15 cellular contexts compared by ENCODE assay signal in genomic region chr14:35383569-35384385, GRCh38. TPM values are rescaled to one million over a fixed set of nuclear protein-coding genes. Genes with fewer than 3 reads are reported as not detected.
DNase-seq lines count a peak whose midpoint lies in the region; ATAC-seq, FAIRE-seq and TF ChIP-seq lines count a peak whose summit lies in the region.
"Had no signal": no experiment of that assay in that cellular context is flagged by ENCODE, and none has a peak within 500 bp of the region (broad histone marks: within the 10 kb centered on the region; RNA-seq: fewer than 3 reads in every experiment).

No MANE protein-coding gene starts in this region.

- H3K27me3 ChIP-seq in ascending aorta: no peaks in the 10 kb centered on the region
- H3K27me3 ChIP-seq in left lung: no peaks in the 10 kb centered on the region
- no peaks in the 10 kb centered on the region for H3K27me3 ChIP-seq in skeletal muscle satellite cell (ENCODE audit: control insufficient read depth, insufficient read depth, low read length)

- no peak for FAIRE-seq in A549 (lab: Jason Lieb, UNC)
- FAIRE-seq: GM12892 had no signal

- no peak for TF ChIP-seq RAD21 in A549 (conservative IDR thresholded peaks at IDR 0.05 in 1 of 2, IDR thresholded peaks at IDR 0.05 in 1 of 2)

- no peak overlapping the region for H3K27ac Mint-ChIP-seq in activated T-helper 2 cell treated with anti-CD3 and anti-CD28 coated beads, Interferon-gamma antibody, Interleukin-2, Interleukin-4, amounts not matched to agents 10 μg/mL and 5 μg/mL and 100 μg/mL, durations not matched to agents 14 hours and 24 hours and 36 hours
- H3K27ac Mint-ChIP-seq: activated CD8-positive, alpha-beta T cell treated with anti-CD3 and anti-CD28 coated beads, Interleukin-2, amount 10 ng/mL, durations not matched to agents 7 days and 5 days; activated naive CD4-positive, alpha-beta T cell treated with anti-CD3 and anti-CD28 coated beads, Interleukin-2, amount 50 U/mL, for 24 hours had no signal

- H3K4me3 Mint-ChIP-seq in activated T-helper 2 cell treated with anti-CD3 and anti-CD28 coated beads, Interferon-gamma antibody, Interleukin-2, Interleukin-4, amounts not matched to agents 10 μg/mL and 5 μg/mL and 100 μg/mL, durations not matched to agents 14 hours and 24 hours and 36 hours (ENCODE audit: low read depth): no peak overlapping the region
- H3K4me3 Mint-ChIP-seq: activated CD8-positive, alpha-beta T cell treated with anti-CD3 and anti-CD28 coated beads, Interleukin-2, amount 10 ng/mL, durations not matched to agents 7 days and 5 days; activated naive CD4-positive, alpha-beta T cell treated with anti-CD3 and anti-CD28 coated beads, Interleukin-2, amount 50 U/mL, for 24 hours; H9; type B pancreatic cell had no signal

- no peaks in the 10 kb centered on the region for H3K9me3 ChIP-seq in A549
- H3K9me3 ChIP-seq in ascending aorta: no peaks in the 10 kb centered on the region
- H3K9me3 ChIP-seq in left lung: no peaks in the 10 kb centered on the region
- H3K9me3 ChIP-seq in skeletal muscle satellite cell (replicated peaks; ENCODE audit: low read length): no peaks in the 10 kb centered on the region

- no peaks in the 10 kb centered on the region for H3K9me3 Mint-ChIP-seq in activated T-helper 2 cell treated with anti-CD3 and anti-CD28 coated beads, Interferon-gamma antibody, Interleukin-2, Interleukin-4, amounts not matched to agents 10 μg/mL and 5 μg/mL and 100 μg/mL, durations not matched to agents 14 hours and 24 hours and 36 hours
- H3K9me3 Mint-ChIP-seq: activated naive CD4-positive, alpha-beta T cell treated with anti-CD3 and anti-CD28 coated beads, Interleukin-2, amount 50 U/mL, for 24 hours; H9; type B pancreatic cell had no signal

- H3K4me2 ChIP-seq in A549: peak overlapping the region; percentile 63
- H3K4me2 ChIP-seq in skeletal muscle satellite cell (ENCODE audit: low read length): peak overlapping the region; percentile 53

- peak overlapping the region; percentile 70 for H3K9ac ChIP-seq in skeletal muscle satellite cell (ENCODE audit: low read depth, low read length)

- no peak overlapping the region for H3K4me3 ChIP-seq in A549
- H3K4me3 ChIP-seq in ascending aorta: no peak overlapping the region
- H3K4me3 ChIP-seq in left lung: no peak overlapping the region
- peak overlapping the region; percentile 12 for H3K4me3 ChIP-seq in skeletal muscle satellite cell (ENCODE audit: low read length)

- TF ChIP-seq POLR2A in A549 (IDR thresholded peaks at IDR 0.05; ENCODE audit: low read length): no peak

- H3K36me3 ChIP-seq in ascending aorta (no peaks in the 10 kb centered on the region), left lung (no peaks in the 10 kb centered on the region), skeletal muscle satellite cell (ENCODE audit: insufficient read depth, low read length) (no peaks in the 10 kb centered on the region)

- POLR2A ChIA-PET in A549 (lab: Yijun Ruan, JAX): interaction anchor here (1.1 to 2.7 kb wide), 2 partner anchors 9 to 20 kb away, joined by 6 to 21 read pairs; partner anchors contain the start of gene NFKBIA

- CTCF ChIA-PET in A549 (lab: Yijun Ruan, JAX): interaction anchor here (0.7 to 1.4 kb wide), 3 partner anchors 14 to 92 kb away, joined by 3 read pairs; partner anchors contain the start of gene PSMA6

- DNase-seq in A549 (ENCODE audit: low read depth in 1 of 2, low spot score in 1 of 2) (no peak), ascending aorta (ENCODE audit: low spot score in 2 of 2) (no peak), left lung (peak in 1 of 2 donors; percentile 21), NCI-H2227 treated with DMSO at 0.1 percent for 48 hours (lab: John Stamatoyannopoulos, UW) (no peak)
- DNase-seq in activated T-helper 2 cell treated with anti-CD3 and anti-CD28 coated beads, Interferon-gamma antibody, Interleukin-2, Interleukin-4, amounts not matched to agents 10 μg/mL and 5 μg/mL and 100 μg/mL, durations not matched to agents 14 hours and 24 hours and 36 hours (ENCODE audit: low spot score): no peak
- DNase-seq: activated CD8-positive, alpha-beta T cell treated with anti-CD3 and anti-CD28 coated beads, Interleukin-2, amount 10 ng/mL, durations not matched to agents 7 days and 5 days; H9; NCI-H524; RPMI8226 had no signal

- no peaks in the 10 kb centered on the region for H3K4me1 Mint-ChIP-seq in activated T-helper 2 cell treated with anti-CD3 and anti-CD28 coated beads, Interferon-gamma antibody, Interleukin-2, Interleukin-4, amounts not matched to agents 10 μg/mL and 5 μg/mL and 100 μg/mL, durations not matched to agents 14 hours and 24 hours and 36 hours (ENCODE audit: low read depth)
- H3K4me1 Mint-ChIP-seq: activated naive CD4-positive, alpha-beta T cell treated with anti-CD3 and anti-CD28 coated beads, Interleukin-2, amount 50 U/mL, for 24 hours had no signal

- peak overlapping the region; percentile 89 to 97 for H3K27ac ChIP-seq in A549
- H3K27ac ChIP-seq in ascending aorta: peak overlapping the region; percentile 87 to 93
- H3K27ac ChIP-seq in left lung: peak overlapping the region; percentile 61 to 70

- H3K36me3 Mint-ChIP-seq in activated T-helper 2 cell treated with anti-CD3 and anti-CD28 coated beads, Interferon-gamma antibody, Interleukin-2, Interleukin-4, amounts not matched to agents 10 μg/mL and 5 μg/mL and 100 μg/mL, durations not matched to agents 14 hours and 24 hours and 36 hours (ENCODE audit: low read depth): no peaks in the 10 kb centered on the region
- H3K36me3 Mint-ChIP-seq: activated naive CD4-positive, alpha-beta T cell treated with anti-CD3 and anti-CD28 coated beads, Interleukin-2, amount 50 U/mL, for 24 hours; type B pancreatic cell had no signal

- no peak for TF ChIP-seq CTCF in A549 (IDR thresholded peaks at IDR 0.05)
- TF ChIP-seq CTCF in ascending aorta (IDR thresholded peaks at IDR 0.05): no peak
- no peak for TF ChIP-seq CTCF in left lung (IDR thresholded peaks at IDR 0.05)

- no peaks in the 10 kb centered on the region for H3K27me3 Mint-ChIP-seq in activated T-helper 2 cell treated with anti-CD3 and anti-CD28 coated beads, Interferon-gamma antibody, Interleukin-2, Interleukin-4, amounts not matched to agents 10 μg/mL and 5 μg/mL and 100 μg/mL, durations not matched to agents 14 hours and 24 hours and 36 hours (ENCODE audit: low read depth)
- H3K27me3 Mint-ChIP-seq: activated naive CD4-positive, alpha-beta T cell treated with anti-CD3 and anti-CD28 coated beads, Interleukin-2, amount 50 U/mL, for 24 hours; type B pancreatic cell had no signal

- TF ChIP-seq EP300 in A549 (IDR thresholded peaks at IDR 0.05): no peak

- peaks cover 56% of the 10 kb centered on the region for H3K4me1 ChIP-seq in A549
- peaks cover 19 to 25% of the 10 kb centered on the region in 2 donors for H3K4me1 ChIP-seq in ascending aorta
- H3K4me1 ChIP-seq in left lung: peaks cover 17 to 24% of the 10 kb centered on the region in 2 donors
- H3K4me1 ChIP-seq in skeletal muscle satellite cell (ENCODE audit: control insufficient read depth, insufficient read depth, low read length): peaks cover 32% of the 10 kb centered on the region

- ATAC-seq in A549 (no peak), left lung (no peak), GM19463 (IDR thresholded peaks at IDR 0.05; ENCODE audit: unreplicated experiment) (no peak), GM19467 (IDR thresholded peaks at IDR 0.05; ENCODE audit: unreplicated experiment) (no peak)
- ATAC-seq: activated CD8-positive, alpha-beta T cell treated with anti-CD3 and anti-CD28 coated beads, Interleukin-2, amount 10 ng/mL, durations not matched to agents 7 days and 5 days had no signal

- intact Hi-C loops in ascending aorta (cut with DNase I): loop anchor here (1.0 to 2.0 kb wide), 3 partner anchors 17 to 41 kb away; no protein-coding TSS in a partner anchor
- intact Hi-C loops in left lung (cut with DNase I): no loop called here
- intact Hi-C loops in activated T-helper 2 cell treated with anti-CD3 and anti-CD28 coated beads, Interferon-gamma antibody, Interleukin-2, Interleukin-4, amounts not matched to agents 10 μg/mL and 5 μg/mL and 100 μg/mL, durations not matched to agents 14 hours and 24 hours and 36 hours (cut with micrococcal nuclease): no loop called here

- 96% methylated on average over 9 of the region's 9 CpGs for WGBS in A549 (ENCODE audit: missing lambda C conversion rate)

TF ChIP-seq in A549, 52 proteins besides CTCF, POLR2A, EP300 and RAD21 (continues in another document):
- no peak for TF ChIP-seq PBX3 (IDR thresholded peaks at IDR 0.05)
- TF ChIP-seq HDAC2 (IDR thresholded peaks at IDR 0.05): no peak
- TF ChIP-seq EHF (CRISPR knock-in tag; IDR thresholded peaks at IDR 0.05): no peak
- no peak for TF ChIP-seq ZSCAN20 (CRISPR knock-in tag; IDR thresholded peaks at IDR 0.05)
- no peak for TF ChIP-seq PHF8 (IDR thresholded peaks at IDR 0.05; ENCODE audit: borderline replicate concordance, low read depth)
- no peak for TF ChIP-seq ELK1 (IDR thresholded peaks at IDR 0.05; ENCODE audit: low read depth, low read length)

RNA-seq across cellular contexts. Expression of gene NFKBIA, which starts 20.8 kb away (rescaled TPM):
- polyA plus RNA-seq in A549 (2011; rRNA removed): 65.0 and 102 TPM in 2 replicates
- polyA plus RNA-seq in A549 (2012; cell fraction: cytosol; rRNA removed): 239 and 266 TPM in 2 replicates
- polyA plus RNA-seq in A549 (2012; cell fraction: nucleus; rRNA removed): 490 and 573 TPM in 2 replicates
- 101 to 115 TPM (median 103 TPM) in 3 replicates for polyA plus RNA-seq in A549 (2017; fragmentation: RNase III; extraction: RNeasy Plus Mini Kit Qiagen cat#74134 plus additional on column Dnase treatment)
- polyA minus RNA-seq in A549 (2011; rRNA and poly(A)+ RNA removed): 335 and 379 TPM in 2 replicates
- total RNA-seq in ascending aorta: 944 TPM
- total RNA-seq in left lung: 100 to 1,000 TPM; 133 to 348 TPM
- total RNA-seq in skeletal muscle satellite cell (2012; rRNA removed): 118 and 123 TPM in 2 replicates
- 386 and 390 TPM in 2 replicates for total RNA-seq in activated T-helper 2 cell treated with anti-CD3 and anti-CD28 coated beads, Interferon-gamma antibody, Interleukin-2, Interleukin-4, amounts not matched to agents 10 μg/mL and 5 μg/mL and 100 μg/mL, durations not matched to agents 14 hours and 24 hours and 36 hours
